27 cellular contexts compared by ENCODE assay signal in the genomic region with DNA sequence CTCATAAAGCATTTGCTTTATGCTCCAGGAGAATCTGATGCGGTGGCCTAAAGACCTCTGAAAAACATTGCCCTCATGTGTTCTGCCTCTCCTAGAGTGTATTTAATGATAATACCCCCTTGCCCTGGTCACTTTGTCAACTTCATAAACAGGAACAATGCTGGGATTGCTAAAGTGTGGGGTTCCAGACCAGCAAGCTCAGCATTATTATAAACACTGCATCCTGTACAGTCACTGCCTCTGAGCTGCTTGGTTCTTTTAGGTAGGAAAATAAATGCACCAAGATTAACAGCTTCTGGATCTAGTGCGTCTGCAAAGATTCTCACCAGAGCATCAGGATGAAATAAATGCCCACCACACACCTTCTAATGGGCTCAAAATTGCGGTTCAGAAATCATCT. TPM values are rescaled to one million over a fixed set of nuclear protein-coding genes. Genes with fewer than 3 reads are reported as not detected.
"Had no signal": no experiment of that assay in that cellular context is flagged by ENCODE, and none has a peak within 500 bp of the region (broad histone marks: within the 10 kb centered on the region; RNA-seq: fewer than 3 reads in every experiment).

No MANE protein-coding gene starts in this region.

- H3K27ac Mint-ChIP-seq: endodermal cell, memory B cell, mesothelial cell of epicardium, nephron had no signal

- H3K27me3 ChIP-seq: colonic mucosa, transverse colon had no signal

- H3K4me1 ChIP-seq: colonic mucosa, psoas muscle had no signal

- H3K27ac ChIP-seq: colonic mucosa, lower lobe of right lung, psoas muscle, thoracic aorta, transverse colon had no signal

- H3K27me3 Mint-ChIP-seq: memory B cell had no signal

- H3K9me3 ChIP-seq: colonic mucosa, left lung, lower lobe of right lung, psoas muscle, stomach, thoracic aorta, transverse colon had no signal

- ATAC-seq: left lung, lower lobe of right lung, psoas muscle, sciatic nerve had no signal

- H3K4me3 Mint-ChIP-seq: endodermal cell, memory B cell, mesothelial cell of epicardium, nephron had no signal

- H3K9me3 Mint-ChIP-seq: endodermal cell, memory B cell, mesothelial cell of epicardium, nephron had no signal

- H3K4me3 ChIP-seq: colonic mucosa, left lung, lower lobe of right lung, psoas muscle, stomach, thoracic aorta, transverse colon had no signal

- H3K36me3 ChIP-seq: colonic mucosa, left lung, lower lobe of right lung, stomach, thoracic aorta, transverse colon had no signal

- DNase-seq: colonic mucosa; effector CD4-positive, alpha-beta T cell; erythroblast; foreskin melanocyte; head of caudate nucleus; hypothalamus; left lung; lower lobe of right lung; psoas muscle; retina; stimulated activated CD4-positive, alpha-beta T cell treated with anti-CD3 and anti-CD28 coated beads, Interleukin-2, amount 100 ng/mL, for 24 hours; stimulated activated naive CD4-positive, alpha-beta T cell; stomach; substantia nigra; transverse colon had no signal

RNA-seq across cellular contexts. Expression of a gene that starts 12.2 kb away (rescaled TPM):
- total RNA-seq: dermis microvascular lymphatic vessel endothelial cell, endodermal cell, endothelial cell of umbilical vein, mesothelial cell of epicardium had no signal
- polyA plus RNA-seq: endothelial cell of umbilical vein had no signal

RNA-seq across cellular contexts. Expression of a gene that starts 46.1 kb away (rescaled TPM):
- total RNA-seq: cerebellum, colonic mucosa, dermis microvascular lymphatic vessel endothelial cell, endodermal cell, endothelial cell of umbilical vein, lower lobe of right lung, mesothelial cell of epicardium, osteoblast, psoas muscle, sciatic nerve, skeletal muscle tissue, stomach, thoracic aorta, transverse colon, ureter had no signal
- polyA plus RNA-seq: endothelial cell of umbilical vein, stomach had no signal
